In the genomic region with DNA sequence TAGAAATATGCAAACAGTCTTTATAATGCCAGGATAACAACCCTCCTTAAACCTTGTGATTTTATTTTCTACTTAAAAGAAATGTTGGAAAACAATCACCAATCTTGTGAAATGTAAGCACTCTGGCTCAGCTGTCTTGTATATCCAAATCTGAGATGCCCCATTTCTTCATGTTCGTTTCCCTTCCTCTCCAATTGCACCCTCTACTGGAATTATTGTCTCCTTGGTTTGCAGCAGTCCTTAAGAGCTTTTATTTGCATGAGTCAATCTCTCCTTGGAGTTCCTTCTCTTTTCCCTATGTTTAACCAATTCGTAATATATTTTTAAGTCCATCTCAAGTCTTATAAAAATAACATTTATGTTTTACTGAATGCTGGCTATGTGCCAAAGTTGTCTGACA, we compare ENCODE assay signal across 9 cellular contexts.
DNase-seq lines count a peak whose midpoint lies in the region; ATAC-seq, FAIRE-seq and TF ChIP-seq lines count a peak whose summit lies in the region.
"Had no signal": no experiment of that assay in that cellular context is flagged by ENCODE, and none has a peak within 500 bp of the region (broad histone marks: within the 10 kb centered on the region; RNA-seq: fewer than 3 reads in every experiment).

No MANE protein-coding gene starts in this region.

- peaks cover 18% of the 10 kb centered on the region for H3K9me3 Mint-ChIP-seq in activated T-cell treated with anti-CD3 and anti-CD28 coated beads, Interleukin-2, amount 50 U/mL, for 24 hours

- H3K79me2 ChIP-seq in GM12878 (ENCODE audit: control insufficient read depth, insufficient read depth, low read length), result no peaks in the 10 kb centered on the region

- no peaks in the 10 kb centered on the region for H4K20me1 ChIP-seq in GM12878 (ENCODE audit: control insufficient read depth, insufficient read depth)

- H3K27me3 ChIP-seq in GM12878 (replicated peaks in 1 of 2; ENCODE audit: control insufficient read depth in 2 of 2, insufficient read depth in 2 of 2, low read length in 1 of 2), result no peaks in the 10 kb centered on the region

- TF ChIP-seq EP300 in GM12878 (IDR thresholded peaks at IDR 0.05; ENCODE audit: borderline replicate concordance in 1 of 2, control insufficient read depth in 1 of 2, low read depth in 2 of 2, low read length in 2 of 2), result no peak

- no peak; a peak in 1 of 6 replicates for TF ChIP-seq CTCF in GM12878 (IDR thresholded peaks at IDR 0.05 in 2 of 3, conservative IDR thresholded peaks at IDR 0.05 in 1 of 3; ENCODE audit: control insufficient read depth in 2 of 3, extremely low read depth in 1 of 3, insufficient read depth in 1 of 3, low read depth in 3 of 3, low read length in 3 of 3)
- peak; percentile 63 for TF ChIP-seq CTCF in retinal pigment epithelial cell (conservative IDR thresholded peaks at IDR 0.05; ENCODE audit: low read depth, low read length)

- intact Hi-C loops in GM12878 (cut with micrococcal nuclease; ENCODE audit: unreplicated experiment), result no loop called here

- H3K4me3 ChIP-seq in GM12878 (no peak overlapping the region), retinal pigment epithelial cell (ENCODE audit: low read length) (no peak overlapping the region)

- POLR2A ChIA-PET in GM12878 (lab: Charles Lee), result no interaction called here

- TF ChIP-seq POLR2A in GM12878 (IDR thresholded peaks at IDR 0.05; ENCODE audit: low read depth, low read length), result no peak

- in situ Hi-C loops in GM12878 (cut with MboI), result no loop called here

- no peak for ATAC-seq in GM12878
- ATAC-seq: activated CD4-positive, CD25-positive, alpha-beta regulatory T cell treated with anti-CD3 and anti-CD28 coated beads, Interleukin-2, amount 50 U/mL, for 24 hours had no signal

- no peaks in the 10 kb centered on the region for H3K27me3 Mint-ChIP-seq in activated T-cell treated with anti-CD3 and anti-CD28 coated beads, Interleukin-2, amount 50 U/mL, for 24 hours

- H3K36me3 ChIP-seq in GM12878 (ENCODE audit: control insufficient read depth in 2 of 2, insufficient read depth in 2 of 2, low read length in 1 of 2), result no peaks in the 10 kb centered on the region

- H3K9ac ChIP-seq in GM12878 (ENCODE audit: control insufficient read depth, insufficient read depth, low read length), result no peak overlapping the region

- H3K9me3 ChIP-seq in GM12878 (replicated peaks; ENCODE audit: control insufficient read depth, insufficient read depth, low read length), result no peaks in the 10 kb centered on the region

- DNase-seq in NCI-H345 (lab: John Stamatoyannopoulos, UW) (peak; percentile 7), NCI-H345 treated with DMSO at 0.1 percent for 48 hours (lab: John Stamatoyannopoulos, UW; ENCODE audit: unreplicated experiment) (no peak), NCI-H526 (lab: John Stamatoyannopoulos, UW) (peak; percentile 11 to 24), GM12878 (ENCODE audit: low read depth, low spot score) (no peak), retinal pigment epithelial cell (ENCODE audit: low read depth) (peak; percentile 34), mucosa of gallbladder (ENCODE audit: low spot score) (no peak), cerebellar nuclear complex (lab: John Stamatoyannopoulos, UW) (no peak)
- DNase-seq in activated T-cell treated with anti-CD3 and anti-CD28 coated beads, Interleukin-2, amount 50 U/mL, for 24 hours, result no peak

- H3K4me2 ChIP-seq in GM12878 (ENCODE audit: control insufficient read depth, insufficient read depth), result no peak overlapping the region

- H3K36me3 Mint-ChIP-seq in activated T-cell treated with anti-CD3 and anti-CD28 coated beads, Interleukin-2, amount 50 U/mL, for 24 hours (ENCODE audit: low read depth), result no peaks in the 10 kb centered on the region

- FAIRE-seq in GM12878 (lab: Jason Lieb, UNC), result no peak

- 0% methylated on average over 2 of the region's 2 CpGs for WGBS in GM12878 (ENCODE audit: insufficient coverage, insufficient replicate concordance, low lambda C conversion rate, missing lambda C conversion rate)

- SMC1A ChIA-PET in GM12878 (lab: Charles Lee; ENCODE audit: uncharacterized antibody, unreplicated experiment), result interaction anchor here (1.3 to 1.5 kb wide), 2 partner anchors 9 to 15 kb away, joined by 3 to 5 read pairs; no protein-coding TSS in a partner anchor

- no peak overlapping the region for H3K4me3 Mint-ChIP-seq in activated T-cell treated with anti-CD3 and anti-CD28 coated beads, Interleukin-2, amount 50 U/mL, for 24 hours

- H3K4me1 ChIP-seq in GM12878 (ENCODE audit: control insufficient read depth, insufficient read depth, low read length), result no peaks in the 10 kb centered on the region

- H3K27ac ChIP-seq in GM12878 (ENCODE audit: control insufficient read depth, insufficient read depth), result no peak overlapping the region

- H3K27ac Mint-ChIP-seq in activated T-cell treated with anti-CD3 and anti-CD28 coated beads, Interleukin-2, amount 50 U/mL, for 24 hours, result no peak overlapping the region

- no TSS peak for BruUV-seq in GM12878 (replicated peaks; lab: Mats Ljungman, UMichigan)

- CTCF ChIA-PET in GM12878 (lab: Yijun Ruan, JAX), result no interaction called here

- 0 out of 2 replicates have a peak, but pooled peaks have one; percentile 4 for TF ChIP-seq RAD21 in GM12878 (IDR thresholded peaks at IDR 0.05; ENCODE audit: insufficient read depth, low read depth, low read length)

- H2AFZ ChIP-seq in GM12878 (ENCODE audit: control insufficient read depth, low read depth, low read length), result no peak overlapping the region

- RAD21 ChIA-PET in GM12878 (lab: Charles Lee; ENCODE audit: unreplicated experiment), result no interaction called here

- H3K4me1 Mint-ChIP-seq in activated T-cell treated with anti-CD3 and anti-CD28 coated beads, Interleukin-2, amount 50 U/mL, for 24 hours (ENCODE audit: low read depth), result no peaks in the 10 kb centered on the region

TF ChIP-seq in GM12878, 131 proteins besides CTCF, POLR2A, EP300 and RAD21:
- no peak for TF ChIP-seq SP1 (IDR thresholded peaks at IDR 0.05; ENCODE audit: low read depth, low read length)

Comparison
In these comparisons a context has a peak if more than half of its experiments do, and no peak if none do; other contexts are left out.
1. DNase-seq: peak in NCI-H345 (single experiment), NCI-H526 (2 of 2) and retinal pigment epithelial cell (single experiment); none in NCI-H345 treated with DMSO at 0.1 percent for 48 hours (single experiment), GM12878 (single experiment), activated T-cell treated with anti-CD3 and anti-CD28 coated beads, Interleukin-2, amount 50 U/mL, for 24 hours (single experiment), mucosa of gallbladder (single experiment) and cerebellar nuclear complex (0 of 2).